1 cellular context compared by ENCODE assay signal in the genomic region with DNA sequence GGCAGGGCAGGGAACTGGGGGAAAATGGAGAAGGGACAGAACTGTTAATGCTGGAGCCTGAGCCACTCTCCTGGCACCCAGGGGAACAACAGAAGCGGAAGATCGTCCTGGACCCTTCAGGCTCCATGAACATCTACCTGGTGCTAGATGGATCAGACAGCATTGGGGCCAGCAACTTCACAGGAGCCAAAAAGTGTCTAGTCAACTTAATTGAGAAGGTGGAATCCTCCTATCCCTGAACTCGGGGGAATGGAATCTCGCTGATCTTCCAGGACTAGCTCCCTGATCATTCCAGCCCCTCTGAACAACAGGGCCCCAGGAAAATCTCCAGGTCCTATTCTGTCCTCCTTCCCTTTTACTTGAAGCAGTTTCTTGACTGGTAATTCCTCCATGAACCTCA.
TF ChIP-seq lines count a peak whose summit lies in the region.

No MANE protein-coding gene starts in this region.

TF ChIP-seq in K562, 482 proteins besides CTCF, POLR2A, EP300 and RAD21:
- TF ChIP-seq E2F4 (CRISPR knock-in tag; IDR thresholded peaks at IDR 0.05; ENCODE audit: low read depth): no peak
- TF ChIP-seq, protein P1, sequence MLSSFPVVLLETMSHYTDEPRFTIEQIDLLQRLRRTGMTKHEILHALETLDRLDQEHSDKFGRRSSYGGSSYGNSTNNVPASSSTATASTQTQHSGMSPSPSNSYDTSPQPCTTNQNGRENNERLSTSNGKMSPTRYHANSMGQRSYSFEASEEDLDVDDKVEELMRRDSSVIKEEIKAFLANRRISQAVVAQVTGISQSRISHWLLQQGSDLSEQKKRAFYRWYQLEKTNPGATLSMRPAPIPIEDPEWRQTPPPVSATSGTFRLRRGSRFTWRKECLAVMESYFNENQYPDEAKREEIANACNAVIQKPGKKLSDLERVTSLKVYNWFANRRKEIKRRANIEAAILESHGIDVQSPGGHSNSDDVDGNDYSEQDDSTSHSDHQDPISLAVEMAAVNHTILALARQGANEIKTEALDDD (IDR thresholded peaks at IDR 0.05): no peak
- no peak for TF ChIP-seq MED1 (CRISPR knock-in tag; IDR thresholded peaks at IDR 0.05; ENCODE audit: borderline replicate concordance)
- TF ChIP-seq MEF2D (tag; conservative IDR thresholded peaks at IDR 0.05; ENCODE audit: low read depth): no peak
- peak; percentile 70 for TF ChIP-seq C11orf30 (IDR thresholded peaks at IDR 0.05; ENCODE audit: low read depth)
- TF ChIP-seq ZNF57 (CRISPR knock-in tag; IDR thresholded peaks at IDR 0.05): no peak
- no peak for TF ChIP-seq ZKSCAN1 (IDR thresholded peaks at IDR 0.05; ENCODE audit: low read depth, low read length)
- peak; percentile 85 for TF ChIP-seq ZNF316 (IDR thresholded peaks at IDR 0.05)
- TF ChIP-seq MECOM (CRISPR knock-in tag; IDR thresholded peaks at IDR 0.05): no peak
